ENCODE assay signal across 8 cellular contexts in genomic region chr19:17282488-17283256, GRCh38. TPM values are rescaled to one million over a fixed set of nuclear protein-coding genes. Genes with fewer than 3 reads are reported as not detected.
DNase-seq lines count a peak whose midpoint lies in the region; ATAC-seq, FAIRE-seq and TF ChIP-seq lines count a peak whose summit lies in the region.

No MANE protein-coding gene starts in this region.

- no peak overlapping the region for H2BK20ac ChIP-seq in H1 (ENCODE audit: low read length)

- peaks cover 17% of the 10 kb centered on the region for H3K36me3 Mint-ChIP-seq in activated CD8-positive, alpha-beta T cell treated with anti-CD3 and anti-CD28 coated beads, Interleukin-2, amount 10 ng/mL, durations not matched to agents 7 days and 5 days (ENCODE audit: low read depth)

- H3K23me2 ChIP-seq in H1 (ENCODE audit: low read depth, low read length), result no peaks in the 10 kb centered on the region; the same call in 1 of the 2 replicates

- DNase-seq in NCI-H1436 (lab: John Stamatoyannopoulos, UW) (peak; percentile 85), NCI-H1436 treated with DMSO at 0.1 percent for 48 hours (lab: John Stamatoyannopoulos, UW) (no peak), NCI-H82 treated with DMSO at 0.1 percent for 48 hours (lab: John Stamatoyannopoulos, UW; ENCODE audit: unreplicated experiment) (peak; percentile 85), H1 (ENCODE audit: low read depth in 1 of 2, low spot score in 2 of 2) (peak in 1 of 2 experiments; percentile 97), midbrain (lab: John Stamatoyannopoulos, UW) (peak; percentile 69)
- DNase-seq in activated CD8-positive, alpha-beta T cell treated with anti-CD3 and anti-CD28 coated beads, Interleukin-2, amount 10 ng/mL, durations not matched to agents 7 days and 5 days, result peak; percentile 87
- DNase-seq in stimulated activated CD8-positive, alpha-beta memory T cell treated with anti-CD3 and anti-CD28 coated beads, Interleukin-15, amount 100 ng/mL, for 4 hours (ENCODE audit: low read depth in 2 of 2), result peak; percentile 46 to 56

- ATAC-seq in HG03469 (IDR thresholded peaks at IDR 0.05; ENCODE audit: unreplicated experiment), result peak; percentile 43
- peak; percentile 93 for ATAC-seq in activated CD8-positive, alpha-beta T cell treated with anti-CD3 and anti-CD28 coated beads, Interleukin-2, amount 10 ng/mL, durations not matched to agents 7 days and 5 days

- H3K9me3 ChIP-seq in H1 (ENCODE audit: insufficient read depth in 2 of 2, low read depth in 1 of 2, low read length in 1 of 2), result peaks cover 0 to 6% of the 10 kb centered on the region in 2 experiments; a peak in 1 of 4 replicates

- no peak overlapping the region for H2AK5ac ChIP-seq in H1 (ENCODE audit: low read depth, low read length)

- H3K14ac ChIP-seq in H1 (ENCODE audit: insufficient read length), result no peak overlapping the region

- peaks cover 0 to 3% of the 10 kb centered on the region in 2 experiments for H4K20me1 ChIP-seq in H1 (replicated peaks in 1 of 2; ENCODE audit: control insufficient read depth in 1 of 2, insufficient read depth in 2 of 2, low read length in 2 of 2)

- H2BK120ac ChIP-seq in H1 (replicated peaks; ENCODE audit: low read depth, low read length), result no peak overlapping the region

- H3K4me1 Mint-ChIP-seq in activated CD8-positive, alpha-beta T cell treated with anti-CD3 and anti-CD28 coated beads, Interleukin-2, amount 10 ng/mL, durations not matched to agents 7 days and 5 days (ENCODE audit: low read depth), result peaks cover 20% of the 10 kb centered on the region

- H3K4me2 ChIP-seq in H1 (ENCODE audit: insufficient read depth in 1 of 2, low read depth in 2 of 2, low read length in 2 of 2), result peak overlapping the region; percentile 0 to 68; a peak in 3 of 4 replicates

- peak overlapping the region; percentile 88 for H4K8ac ChIP-seq in H1 (ENCODE audit: extremely low read depth, insufficient read depth, low read length)

- H3K36me3 ChIP-seq in H1 (ENCODE audit: control insufficient read depth in 2 of 4, insufficient read depth in 4 of 4, low read length in 3 of 4), result peaks cover 0 to 3% (median under 1%) of the 10 kb centered on the region in 4 experiments; a peak in 1 of 8 replicates

- no peak overlapping the region; the same call in 1 of the 2 replicates for H2AFZ ChIP-seq in H1 (ENCODE audit: low read length)

- peak overlapping the region; percentile 59 for H4K91ac ChIP-seq in H1 (replicated peaks; ENCODE audit: insufficient read length, low read length)

- TF ChIP-seq POLR2A in H1 (IDR thresholded peaks at IDR 0.05; ENCODE audit: control extremely low read depth in 1 of 2, low read depth in 2 of 2, low read length in 2 of 2), result no peak; a peak in 1 of 3 replicates

- no peak overlapping the region for H3K4ac ChIP-seq in H1 (replicated peaks; ENCODE audit: insufficient read length, low read depth, low read length)

- H3K27ac ChIP-seq in H1 (ENCODE audit: low read depth, low read length), result no peak overlapping the region

- H3K79me2 ChIP-seq in H1 (ENCODE audit: control insufficient read depth in 1 of 2, insufficient read depth in 2 of 2, low read length in 2 of 2), result no peaks in the 10 kb centered on the region

- no peak overlapping the region for H3K23ac ChIP-seq in H1 (ENCODE audit: insufficient read length)

- no peak overlapping the region for H3K56ac ChIP-seq in H1 (replicated peaks; ENCODE audit: insufficient read length, low read depth, low read length)

- H3K9ac ChIP-seq in H1 (replicated peaks in 1 of 4; ENCODE audit: extremely low read depth in 1 of 4, low read depth in 3 of 4, low read length in 3 of 4), result no peak overlapping the region; a peak in 1 of 7 replicates

- H3K9me3 Mint-ChIP-seq in activated CD8-positive, alpha-beta T cell treated with anti-CD3 and anti-CD28 coated beads, Interleukin-2, amount 10 ng/mL, durations not matched to agents 7 days and 5 days (ENCODE audit: insufficient read depth), result no peaks in the 10 kb centered on the region

- CTCF ChIA-PET in activated CD8-positive, alpha-beta T cell treated with anti-CD3 and anti-CD28 coated beads, Interleukin-2, amount 10 ng/mL, durations not matched to agents 7 days and 5 days (lab: Charles Lee), result interaction anchor here (0.7 to 5.8 kb wide), 15 partner anchors 10 to 503 kb away, joined by 3 to 109 read pairs (median 4); partner anchors contain the start of genes BABAM1, DDA1, MRPL34 and OCEL1
- CTCF ChIA-PET in H1 (lab: Charles Lee; ENCODE audit: partially characterized antibody), result interaction anchor here (0.5 to 5.7 kb wide), 34 partner anchors 8 to 789 kb away, joined by 3 to 56 read pairs (median 4); partner anchors contain the start of genes BABAM1, OCEL1 and USHBP1

- TF ChIP-seq EP300 in H1 (IDR thresholded peaks at IDR 0.05; ENCODE audit: borderline replicate concordance in 1 of 2, low read depth in 2 of 2, low read length in 2 of 2), result no peak

- WGBS in H1 (ENCODE audit: extremely low coverage in 1 of 2, insufficient coverage in 1 of 2, insufficient read length in 1 of 2, insufficient replicate concordance in 2 of 2, low coverage in 1 of 2, low lambda C conversion rate in 2 of 2, missing lambda C conversion rate in 1 of 2), 2 experiments, result 30% methylated on average over 49 of the region's 49 CpGs; no CpG with 5 or more reads in 1 of the 2 experiments

- peak; percentile 87 to 88 for TF ChIP-seq RAD21 in H1 (IDR thresholded peaks at IDR 0.05 in 1 of 2, conservative IDR thresholded peaks at IDR 0.05 in 1 of 2; ENCODE audit: low read depth in 2 of 2, low read length in 2 of 2)

- POLR2A ChIA-PET in activated CD8-positive, alpha-beta T cell treated with anti-CD3 and anti-CD28 coated beads, Interleukin-2, amount 10 ng/mL, durations not matched to agents 7 days and 5 days (lab: Charles Lee), result interaction anchor here (0.6 to 2.5 kb wide), 6 partner anchors 13 to 56 kb away, joined by 3 to 15 read pairs (median 4); partner anchors contain the start of genes BABAM1 and OCEL1
- POLR2A ChIA-PET in H1 (lab: Charles Lee; ENCODE audit: partially characterized antibody), result interaction anchor here (0.6 to 9.0 kb wide), 15 partner anchors 9 to 145 kb away, joined by 3 to 113 read pairs (median 4); partner anchors contain the start of genes BABAM1, DDA1, OCEL1 and USE1

- peak; percentile 88 to 96 (median 92) for TF ChIP-seq CTCF in H1 (IDR thresholded peaks at IDR 0.05; ENCODE audit: control extremely low read depth in 1 of 3, insufficient read depth in 1 of 3, low read depth in 1 of 3, low read length in 3 of 3)

- H3K18ac ChIP-seq in H1 (ENCODE audit: extremely low read depth, low read length), result no peak overlapping the region; the same call in 1 of the 2 replicates

- 0 out of 2 replicates have a peak overlapping the region, but pooled peaks have one; percentile 46 for H2BK15ac ChIP-seq in H1 (ENCODE audit: low read length)

- no peaks in the 10 kb centered on the region for H3K27me3 Mint-ChIP-seq in activated CD8-positive, alpha-beta T cell treated with anti-CD3 and anti-CD28 coated beads, Interleukin-2, amount 10 ng/mL, durations not matched to agents 7 days and 5 days (ENCODE audit: low read depth)

- peak overlapping the region; percentile 78; the same call in 1 of the 2 replicates for H2BK12ac ChIP-seq in H1 (ENCODE audit: low read depth, low read length)

- H3K4me1 ChIP-seq in H1 (replicated peaks in 1 of 4; ENCODE audit: control insufficient read depth in 3 of 4, insufficient read depth in 4 of 4, low read length in 3 of 4), result peaks cover 0 to 3% (median under 1%) of the 10 kb centered on the region in 4 experiments; a peak in 3 of 7 replicates

- H3K4me3 Mint-ChIP-seq in activated CD8-positive, alpha-beta T cell treated with anti-CD3 and anti-CD28 coated beads, Interleukin-2, amount 10 ng/mL, durations not matched to agents 7 days and 5 days, result peak overlapping the region; percentile 88

- no peak for FAIRE-seq in H1 (lab: Jason Lieb, UNC)

- peak overlapping the region; percentile 3 to 54 (median 20); a peak in 7 of 8 replicates for H3K4me3 ChIP-seq in H1 (ENCODE audit: extremely low read depth in 1 of 4, insufficient read depth in 2 of 4, low read depth in 3 of 4, low read length in 4 of 4)

- H4K5ac ChIP-seq in H1 (ENCODE audit: insufficient read length, low read depth, low read length), result no peak overlapping the region

- H3K27me3 ChIP-seq in H1 (replicated peaks in 1 of 4; ENCODE audit: control insufficient read depth in 3 of 4, extremely low read depth in 1 of 4, insufficient read depth in 3 of 4, low read length in 3 of 4), result peaks cover 0 to 3% (median 0%) of the 10 kb centered on the region in 4 experiments; a peak in 3 of 7 replicates

- no peaks in the 10 kb centered on the region; the same call in 1 of the 2 replicates for H3K79me1 ChIP-seq in H1 (ENCODE audit: low read depth, low read length)

- H3K27ac Mint-ChIP-seq in activated CD8-positive, alpha-beta T cell treated with anti-CD3 and anti-CD28 coated beads, Interleukin-2, amount 10 ng/mL, durations not matched to agents 7 days and 5 days, result peak overlapping the region; percentile 79

- no peak overlapping the region for H2BK5ac ChIP-seq in H1 (ENCODE audit: low read depth, low read length)

RNA-seq across cellular contexts. Expression of gene ANKLE1, which starts 1.0 kb away (rescaled TPM):
- total RNA-seq in activated CD8-positive, alpha-beta T cell treated with anti-CD3 and anti-CD28 coated beads, Interleukin-2, amount 10 ng/mL, durations not matched to agents 7 days and 5 days, result 10 to 100 TPM; 10.7 to 13.8 TPM
- total RNA-seq in H1 (2021; fragmentation: NEBNext Ultra II Directional; extraction: Animal tissue kit (Norgen Biotek cat#: 25700)), result 6.1 and 6.8 TPM in 2 replicates
- 9.6 and 14.2 TPM in 2 replicates for polyA plus RNA-seq in H1 (2011; rRNA removed)
- polyA plus RNA-seq in H1 (2011; cell fraction: cytosol; rRNA removed), result 7.4 TPM
- polyA plus RNA-seq in H1 (2011; cell fraction: nucleus; rRNA removed), result 23.9 TPM
- 6.3 to 9.3 TPM (median 8.4 TPM) in 4 replicates for polyA plus RNA-seq in H1 (2012, experiment 1 of 2)
- 5.2 TPM for polyA plus RNA-seq in H1 (2012, experiment 2 of 2)
- polyA plus RNA-seq in H1 (2013, experiment 1 of 2), result 5.3 TPM
- polyA plus RNA-seq in H1 (2013, experiment 2 of 2), result 4.5 TPM
- 3.7 and 4.0 TPM in 2 replicates for polyA minus RNA-seq in H1 (2011; rRNA and poly(A)+ RNA removed)
- polyA minus RNA-seq in H1 (2011; cell fraction: cytosol; rRNA and poly(A)+ RNA removed), result 3.3 TPM
- polyA minus RNA-seq in H1 (2011; cell fraction: nucleus; rRNA and poly(A)+ RNA removed), result 10.3 TPM

RNA-seq across cellular contexts. Expression of gene BABAM1, which starts 15.4 kb away (rescaled TPM):
- 100 to 1,000 TPM; 116 to 117 TPM for total RNA-seq in activated CD8-positive, alpha-beta T cell treated with anti-CD3 and anti-CD28 coated beads, Interleukin-2, amount 10 ng/mL, durations not matched to agents 7 days and 5 days
- 127 and 134 TPM in 2 replicates for total RNA-seq in H1 (2021; fragmentation: NEBNext Ultra II Directional; extraction: Animal tissue kit (Norgen Biotek cat#: 25700))
- polyA plus RNA-seq in H1 (2011; rRNA removed), result 133 and 153 TPM in 2 replicates
- 175 TPM for polyA plus RNA-seq in H1 (2011; cell fraction: cytosol; rRNA removed)
- polyA plus RNA-seq in H1 (2011; cell fraction: nucleus; rRNA removed), result 164 TPM
- polyA plus RNA-seq in H1 (2012, experiment 1 of 2), result 122 to 160 TPM (median 149 TPM) in 4 replicates
- 178 TPM for polyA plus RNA-seq in H1 (2012, experiment 2 of 2)
- polyA plus RNA-seq in H1 (2013, experiment 1 of 2), result 122 TPM
- polyA plus RNA-seq in H1 (2013, experiment 2 of 2), result 117 TPM
- polyA minus RNA-seq in H1 (2011; rRNA and poly(A)+ RNA removed), result 47.9 and 65.4 TPM in 2 replicates
- 44.4 TPM for polyA minus RNA-seq in H1 (2011; cell fraction: cytosol; rRNA and poly(A)+ RNA removed)
- polyA minus RNA-seq in H1 (2011; cell fraction: nucleus; rRNA and poly(A)+ RNA removed), result 31.5 TPM

RNA-seq across cellular contexts. Expression of gene USHBP1, which starts 18.1 kb away (rescaled TPM):
- total RNA-seq in activated CD8-positive, alpha-beta T cell treated with anti-CD3 and anti-CD28 coated beads, Interleukin-2, amount 10 ng/mL, durations not matched to agents 7 days and 5 days, result not detected
- total RNA-seq in H1 (2021; fragmentation: NEBNext Ultra II Directional; extraction: Animal tissue kit (Norgen Biotek cat#: 25700)), result 6.5 and 7.5 TPM in 2 replicates
- 5.0 and 5.7 TPM in 2 replicates for polyA plus RNA-seq in H1 (2011; rRNA removed)
- 7.1 TPM for polyA plus RNA-seq in H1 (2011; cell fraction: cytosol; rRNA removed)
- polyA plus RNA-seq in H1 (2011; cell fraction: nucleus; rRNA removed), result 20.9 TPM
- 3.0 to 7.7 TPM (median 6.3 TPM) in 4 replicates for polyA plus RNA-seq in H1 (2012, experiment 1 of 2)
- polyA plus RNA-seq in H1 (2012, experiment 2 of 2), result 4.8 TPM
- 4.7 TPM for polyA plus RNA-seq in H1 (2013, experiment 1 of 2)
- 3.2 TPM for polyA plus RNA-seq in H1 (2013, experiment 2 of 2)
- 3.2 and 4.3 TPM in 2 replicates for polyA minus RNA-seq in H1 (2011; rRNA and poly(A)+ RNA removed)
- 2.9 TPM for polyA minus RNA-seq in H1 (2011; cell fraction: cytosol; rRNA and poly(A)+ RNA removed)
- 6.2 TPM for polyA minus RNA-seq in H1 (2011; cell fraction: nucleus; rRNA and poly(A)+ RNA removed)

RNA-seq across cellular contexts. Expression of gene ABHD8, which starts 20.6 kb away (rescaled TPM):
- 1 to 10 TPM; 8.9 to 9.7 TPM for total RNA-seq in activated CD8-positive, alpha-beta T cell treated with anti-CD3 and anti-CD28 coated beads, Interleukin-2, amount 10 ng/mL, durations not matched to agents 7 days and 5 days
- 11.3 and 14.5 TPM in 2 replicates for total RNA-seq in H1 (2021; fragmentation: NEBNext Ultra II Directional; extraction: Animal tissue kit (Norgen Biotek cat#: 25700))
- polyA plus RNA-seq in H1 (2011; rRNA removed), result 18.7 and 28.5 TPM in 2 replicates
- 17.5 TPM for polyA plus RNA-seq in H1 (2011; cell fraction: cytosol; rRNA removed)
- polyA plus RNA-seq in H1 (2011; cell fraction: nucleus; rRNA removed), result 15.7 TPM
- 8.6 to 15.1 TPM (median 14.3 TPM) in 4 replicates for polyA plus RNA-seq in H1 (2012, experiment 1 of 2)
- polyA plus RNA-seq in H1 (2012, experiment 2 of 2), result 12.6 TPM
- polyA plus RNA-seq in H1 (2013, experiment 1 of 2), result 5.9 TPM
- polyA plus RNA-seq in H1 (2013, experiment 2 of 2), result 5.6 TPM
- polyA minus RNA-seq in H1 (2011; rRNA and poly(A)+ RNA removed), result 6.0 and 8.9 TPM in 2 replicates
- 11.1 TPM for polyA minus RNA-seq in H1 (2011; cell fraction: cytosol; rRNA and poly(A)+ RNA removed)
- polyA minus RNA-seq in H1 (2011; cell fraction: nucleus; rRNA and poly(A)+ RNA removed), result 9.8 TPM

RNA-seq across cellular contexts. Expression of gene MRPL34, which starts 23.0 kb away (rescaled TPM):
- total RNA-seq in activated CD8-positive, alpha-beta T cell treated with anti-CD3 and anti-CD28 coated beads, Interleukin-2, amount 10 ng/mL, durations not matched to agents 7 days and 5 days, result 100 to 1,000 TPM; 112 to 126 TPM
- 99.6 and 100 TPM in 2 replicates for total RNA-seq in H1 (2021; fragmentation: NEBNext Ultra II Directional; extraction: Animal tissue kit (Norgen Biotek cat#: 25700))
- 91.9 and 123 TPM in 2 replicates for polyA plus RNA-seq in H1 (2011; rRNA removed)
- polyA plus RNA-seq in H1 (2011; cell fraction: cytosol; rRNA removed), result 89.6 TPM
- polyA plus RNA-seq in H1 (2011; cell fraction: nucleus; rRNA removed), result 60.8 TPM
- 80.1 to 84.2 TPM (median 82.1 TPM) in 4 replicates for polyA plus RNA-seq in H1 (2012, experiment 1 of 2)
- 85.1 TPM for polyA plus RNA-seq in H1 (2012, experiment 2 of 2)
- 103 TPM for polyA plus RNA-seq in H1 (2013, experiment 1 of 2)
- polyA plus RNA-seq in H1 (2013, experiment 2 of 2), result 94.8 TPM
- 11.8 and 11.9 TPM in 2 replicates for polyA minus RNA-seq in H1 (2011; rRNA and poly(A)+ RNA removed)
- 26.2 TPM for polyA minus RNA-seq in H1 (2011; cell fraction: cytosol; rRNA and poly(A)+ RNA removed)
- 12.8 TPM for polyA minus RNA-seq in H1 (2011; cell fraction: nucleus; rRNA and poly(A)+ RNA removed)
